7 cellular contexts compared by ENCODE assay signal in the genomic region with DNA sequence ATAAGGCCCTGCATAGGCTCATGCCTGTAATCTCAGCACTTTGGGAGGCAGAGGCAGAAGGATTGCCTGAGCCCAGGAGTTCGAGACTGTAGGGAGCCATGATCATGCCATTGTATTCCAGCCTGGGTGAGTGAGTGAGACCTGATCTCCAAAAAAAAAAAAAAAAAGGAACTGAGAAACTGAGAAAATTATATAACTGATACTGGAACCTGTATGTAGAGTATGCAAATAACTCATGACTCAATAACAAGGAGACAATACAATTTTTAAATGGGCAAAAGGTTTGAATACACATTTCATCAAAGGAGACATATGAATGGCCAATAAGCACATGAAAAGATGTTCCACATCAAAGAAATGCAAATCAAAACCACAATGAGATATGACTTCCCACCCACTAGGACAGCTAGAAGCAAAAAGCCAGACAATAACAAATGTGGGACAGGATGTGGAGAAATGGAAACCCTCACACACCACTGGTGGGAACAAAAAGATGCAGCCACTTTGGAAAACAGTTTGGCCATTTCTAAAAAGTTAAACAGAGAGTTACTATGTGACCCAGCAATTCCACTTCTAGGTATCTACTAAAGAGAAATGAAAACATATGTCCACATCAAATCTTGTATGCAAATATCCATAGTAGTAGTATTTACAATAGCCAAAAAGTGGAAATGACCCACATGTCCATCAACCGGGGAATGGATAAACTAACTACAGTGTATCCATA.
DNase-seq lines count a peak whose midpoint lies in the region; ATAC-seq and TF ChIP-seq lines count a peak whose summit lies in the region.

No MANE protein-coding gene starts in this region.

- POLR2A ChIA-PET in naive thymus-derived CD4-positive, alpha-beta T cell (lab: Charles Lee): no interaction called here

- H3K36me3 ChIP-seq in naive thymus-derived CD4-positive, alpha-beta T cell (ENCODE audit: control insufficient read depth in 2 of 3, insufficient read depth in 3 of 3, low read length in 3 of 3): peaks cover 0 to 14% (median 4%) of the 10 kb centered on the region in 3 experiments

- no peak for TF ChIP-seq CTCF in osteocyte (IDR thresholded peaks at IDR 0.05)

- CTCF ChIA-PET in naive thymus-derived CD4-positive, alpha-beta T cell (lab: Charles Lee): no interaction called here

- H3K27me3 Mint-ChIP-seq in naive thymus-derived CD4-positive, alpha-beta T cell: no peaks in the 10 kb centered on the region
- H3K27me3 Mint-ChIP-seq in osteocyte (ENCODE audit: unreplicated experiment): peaks cover 4% of the 10 kb centered on the region

- H3K27ac ChIP-seq in naive thymus-derived CD4-positive, alpha-beta T cell (ENCODE audit: low read depth, low read length): no peak overlapping the region

- H3K4me1 Mint-ChIP-seq in naive thymus-derived CD4-positive, alpha-beta T cell: peaks cover 65 to 95% (median 82%) of the 10 kb centered on the region in 7 donors
- no peaks in the 10 kb centered on the region for H3K4me1 Mint-ChIP-seq in osteocyte (ENCODE audit: unreplicated experiment)

- H3K9me3 ChIP-seq in naive thymus-derived CD4-positive, alpha-beta T cell (ENCODE audit: control insufficient read depth in 2 of 3, low read length in 3 of 3): no peaks in the 10 kb centered on the region

- H3K4me3 ChIP-seq in naive thymus-derived CD4-positive, alpha-beta T cell (ENCODE audit: low read length): no peak overlapping the region

- peak overlapping the region in 8 of 10 donors; percentile 27 to 66 (median 48) for H3K4me3 Mint-ChIP-seq in naive thymus-derived CD4-positive, alpha-beta T cell
- H3K4me3 Mint-ChIP-seq in osteocyte (ENCODE audit: unreplicated experiment): no peak overlapping the region

- intact Hi-C loops in naive thymus-derived CD4-positive, alpha-beta T cell (cut with micrococcal nuclease): loop anchor here (1.0 kb wide), 1 partner anchor 9 kb away; no protein-coding TSS in a partner anchor

- peak overlapping the region; percentile 3 to 84 (median 67) for H3K27ac Mint-ChIP-seq in naive thymus-derived CD4-positive, alpha-beta T cell
- H3K27ac Mint-ChIP-seq in osteocyte (ENCODE audit: unreplicated experiment): no peak overlapping the region

- H3K27me3 ChIP-seq in naive thymus-derived CD4-positive, alpha-beta T cell (ENCODE audit: control insufficient read depth in 2 of 2, insufficient read depth in 2 of 2, low read length in 2 of 2): no peaks in the 10 kb centered on the region

- ATAC-seq in GM19023 (IDR thresholded peaks at IDR 0.05; ENCODE audit: unreplicated experiment): peak; percentile 54
- ATAC-seq in HG02642 (IDR thresholded peaks at IDR 0.05; ENCODE audit: poor library complexity, unreplicated experiment): peak; percentile 53
- ATAC-seq in naive thymus-derived CD4-positive, alpha-beta T cell: no peak

- peaks cover 50 to 57% of the 10 kb centered on the region in 2 donors for H3K4me1 ChIP-seq in naive thymus-derived CD4-positive, alpha-beta T cell (ENCODE audit: control insufficient read depth in 2 of 2, insufficient read depth in 2 of 2, low read length in 2 of 2)

- H3K36me3 Mint-ChIP-seq in naive thymus-derived CD4-positive, alpha-beta T cell: peaks cover 0 to 24% (median 8%) of the 10 kb centered on the region in 5 donors
- no peaks in the 10 kb centered on the region for H3K36me3 Mint-ChIP-seq in osteocyte (ENCODE audit: unreplicated experiment)

- DNase-seq in NAMALWA (ENCODE audit: low spot score): peak; percentile 77
- DNase-seq in naive thymus-derived CD4-positive, alpha-beta T cell: no peak
- DNase-seq in osteocyte (ENCODE audit: extremely low spot score, unreplicated experiment): no peak
- no peak for DNase-seq in COR-L47 (lab: John Stamatoyannopoulos, UW)
- DNase-seq in cerebellar nuclear complex (lab: John Stamatoyannopoulos, UW): no peak

- peaks cover 0 to 1% (median 0%) of the 10 kb centered on the region in 11 donors for H3K9me3 Mint-ChIP-seq in naive thymus-derived CD4-positive, alpha-beta T cell
- no peaks in the 10 kb centered on the region for H3K9me3 Mint-ChIP-seq in osteocyte (ENCODE audit: unreplicated experiment)
